In the genomic region with DNA sequence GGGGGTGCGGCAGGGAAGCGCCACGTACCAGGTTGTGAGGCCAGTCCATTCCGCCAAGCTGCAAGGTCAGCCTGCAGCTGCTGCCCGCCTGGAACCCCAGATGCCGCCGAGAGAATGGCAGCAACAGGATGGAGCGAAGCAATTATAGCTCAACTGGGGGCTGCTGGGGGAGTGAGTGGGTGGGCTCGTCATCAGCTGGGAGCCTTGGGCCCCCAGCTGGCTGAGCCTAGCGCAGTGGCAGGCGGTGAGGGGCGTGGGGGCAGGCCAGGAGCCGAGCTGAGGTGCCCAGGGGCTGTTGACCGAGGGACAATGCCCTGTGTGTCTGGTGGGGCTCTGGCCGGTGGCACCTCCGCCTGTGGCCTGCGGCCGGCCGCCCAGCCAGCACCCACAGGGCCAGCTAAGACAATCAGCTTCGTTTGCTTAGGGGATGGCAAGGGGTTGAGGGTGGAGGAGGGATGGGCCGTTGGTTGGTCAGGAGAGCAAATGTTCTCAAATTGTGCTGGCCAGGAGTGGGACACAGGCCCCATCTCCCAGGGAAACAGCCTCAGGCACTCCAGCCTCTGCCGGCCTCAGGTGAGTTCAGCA, we compare ENCODE assay signal across 1 cellular context.
TF ChIP-seq lines count a peak whose summit lies in the region.

A gene with protein sequence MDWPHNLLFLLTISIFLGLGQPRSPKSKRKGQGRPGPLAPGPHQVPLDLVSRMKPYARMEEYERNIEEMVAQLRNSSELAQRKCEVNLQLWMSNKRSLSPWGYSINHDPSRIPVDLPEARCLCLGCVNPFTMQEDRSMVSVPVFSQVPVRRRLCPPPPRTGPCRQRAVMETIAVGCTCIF (minus strand): TSS at position 116 of the 585 bp plus-strand sequence. CDS start 67 bp downstream, at position 49.

TF ChIP-seq in GM23338, 12 proteins besides CTCF, POLR2A, EP300 and RAD21 (continued from another document):
- TF ChIP-seq, protein P1, sequence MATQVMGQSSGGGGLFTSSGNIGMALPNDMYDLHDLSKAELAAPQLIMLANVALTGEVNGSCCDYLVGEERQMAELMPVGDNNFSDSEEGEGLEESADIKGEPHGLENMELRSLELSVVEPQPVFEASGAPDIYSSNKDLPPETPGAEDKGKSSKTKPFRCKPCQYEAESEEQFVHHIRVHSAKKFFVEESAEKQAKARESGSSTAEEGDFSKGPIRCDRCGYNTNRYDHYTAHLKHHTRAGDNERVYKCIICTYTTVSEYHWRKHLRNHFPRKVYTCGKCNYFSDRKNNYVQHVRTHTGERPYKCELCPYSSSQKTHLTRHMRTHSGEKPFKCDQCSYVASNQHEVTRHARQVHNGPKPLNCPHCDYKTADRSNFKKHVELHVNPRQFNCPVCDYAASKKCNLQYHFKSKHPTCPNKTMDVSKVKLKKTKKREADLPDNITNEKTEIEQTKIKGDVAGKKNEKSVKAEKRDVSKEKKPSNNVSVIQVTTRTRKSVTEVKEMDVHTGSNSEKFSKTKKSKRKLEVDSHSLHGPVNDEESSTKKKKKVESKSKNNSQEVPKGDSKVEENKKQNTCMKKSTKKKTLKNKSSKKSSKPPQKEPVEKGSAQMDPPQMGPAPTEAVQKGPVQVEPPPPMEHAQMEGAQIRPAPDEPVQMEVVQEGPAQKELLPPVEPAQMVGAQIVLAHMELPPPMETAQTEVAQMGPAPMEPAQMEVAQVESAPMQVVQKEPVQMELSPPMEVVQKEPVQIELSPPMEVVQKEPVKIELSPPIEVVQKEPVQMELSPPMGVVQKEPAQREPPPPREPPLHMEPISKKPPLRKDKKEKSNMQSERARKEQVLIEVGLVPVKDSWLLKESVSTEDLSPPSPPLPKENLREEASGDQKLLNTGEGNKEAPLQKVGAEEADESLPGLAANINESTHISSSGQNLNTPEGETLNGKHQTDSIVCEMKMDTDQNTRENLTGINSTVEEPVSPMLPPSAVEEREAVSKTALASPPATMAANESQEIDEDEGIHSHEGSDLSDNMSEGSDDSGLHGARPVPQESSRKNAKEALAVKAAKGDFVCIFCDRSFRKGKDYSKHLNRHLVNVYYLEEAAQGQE (IDR thresholded peaks at IDR 0.05; ENCODE audit: unreplicated experiment) = no peak
- TF ChIP-seq POLR2AphosphoS5 (IDR thresholded peaks at IDR 0.05; ENCODE audit: low read depth) = no peak
- no peak for TF ChIP-seq ZNF331 (CRISPR knock-in tag; IDR thresholded peaks at IDR 0.05; ENCODE audit: low read depth)
- no peak for TF ChIP-seq JUNB (IDR thresholded peaks at IDR 0.05; ENCODE audit: unreplicated experiment)
- TF ChIP-seq ZNF114 (CRISPR knock-in tag; IDR thresholded peaks at IDR 0.05) = no peak
- TF ChIP-seq, protein P2, sequence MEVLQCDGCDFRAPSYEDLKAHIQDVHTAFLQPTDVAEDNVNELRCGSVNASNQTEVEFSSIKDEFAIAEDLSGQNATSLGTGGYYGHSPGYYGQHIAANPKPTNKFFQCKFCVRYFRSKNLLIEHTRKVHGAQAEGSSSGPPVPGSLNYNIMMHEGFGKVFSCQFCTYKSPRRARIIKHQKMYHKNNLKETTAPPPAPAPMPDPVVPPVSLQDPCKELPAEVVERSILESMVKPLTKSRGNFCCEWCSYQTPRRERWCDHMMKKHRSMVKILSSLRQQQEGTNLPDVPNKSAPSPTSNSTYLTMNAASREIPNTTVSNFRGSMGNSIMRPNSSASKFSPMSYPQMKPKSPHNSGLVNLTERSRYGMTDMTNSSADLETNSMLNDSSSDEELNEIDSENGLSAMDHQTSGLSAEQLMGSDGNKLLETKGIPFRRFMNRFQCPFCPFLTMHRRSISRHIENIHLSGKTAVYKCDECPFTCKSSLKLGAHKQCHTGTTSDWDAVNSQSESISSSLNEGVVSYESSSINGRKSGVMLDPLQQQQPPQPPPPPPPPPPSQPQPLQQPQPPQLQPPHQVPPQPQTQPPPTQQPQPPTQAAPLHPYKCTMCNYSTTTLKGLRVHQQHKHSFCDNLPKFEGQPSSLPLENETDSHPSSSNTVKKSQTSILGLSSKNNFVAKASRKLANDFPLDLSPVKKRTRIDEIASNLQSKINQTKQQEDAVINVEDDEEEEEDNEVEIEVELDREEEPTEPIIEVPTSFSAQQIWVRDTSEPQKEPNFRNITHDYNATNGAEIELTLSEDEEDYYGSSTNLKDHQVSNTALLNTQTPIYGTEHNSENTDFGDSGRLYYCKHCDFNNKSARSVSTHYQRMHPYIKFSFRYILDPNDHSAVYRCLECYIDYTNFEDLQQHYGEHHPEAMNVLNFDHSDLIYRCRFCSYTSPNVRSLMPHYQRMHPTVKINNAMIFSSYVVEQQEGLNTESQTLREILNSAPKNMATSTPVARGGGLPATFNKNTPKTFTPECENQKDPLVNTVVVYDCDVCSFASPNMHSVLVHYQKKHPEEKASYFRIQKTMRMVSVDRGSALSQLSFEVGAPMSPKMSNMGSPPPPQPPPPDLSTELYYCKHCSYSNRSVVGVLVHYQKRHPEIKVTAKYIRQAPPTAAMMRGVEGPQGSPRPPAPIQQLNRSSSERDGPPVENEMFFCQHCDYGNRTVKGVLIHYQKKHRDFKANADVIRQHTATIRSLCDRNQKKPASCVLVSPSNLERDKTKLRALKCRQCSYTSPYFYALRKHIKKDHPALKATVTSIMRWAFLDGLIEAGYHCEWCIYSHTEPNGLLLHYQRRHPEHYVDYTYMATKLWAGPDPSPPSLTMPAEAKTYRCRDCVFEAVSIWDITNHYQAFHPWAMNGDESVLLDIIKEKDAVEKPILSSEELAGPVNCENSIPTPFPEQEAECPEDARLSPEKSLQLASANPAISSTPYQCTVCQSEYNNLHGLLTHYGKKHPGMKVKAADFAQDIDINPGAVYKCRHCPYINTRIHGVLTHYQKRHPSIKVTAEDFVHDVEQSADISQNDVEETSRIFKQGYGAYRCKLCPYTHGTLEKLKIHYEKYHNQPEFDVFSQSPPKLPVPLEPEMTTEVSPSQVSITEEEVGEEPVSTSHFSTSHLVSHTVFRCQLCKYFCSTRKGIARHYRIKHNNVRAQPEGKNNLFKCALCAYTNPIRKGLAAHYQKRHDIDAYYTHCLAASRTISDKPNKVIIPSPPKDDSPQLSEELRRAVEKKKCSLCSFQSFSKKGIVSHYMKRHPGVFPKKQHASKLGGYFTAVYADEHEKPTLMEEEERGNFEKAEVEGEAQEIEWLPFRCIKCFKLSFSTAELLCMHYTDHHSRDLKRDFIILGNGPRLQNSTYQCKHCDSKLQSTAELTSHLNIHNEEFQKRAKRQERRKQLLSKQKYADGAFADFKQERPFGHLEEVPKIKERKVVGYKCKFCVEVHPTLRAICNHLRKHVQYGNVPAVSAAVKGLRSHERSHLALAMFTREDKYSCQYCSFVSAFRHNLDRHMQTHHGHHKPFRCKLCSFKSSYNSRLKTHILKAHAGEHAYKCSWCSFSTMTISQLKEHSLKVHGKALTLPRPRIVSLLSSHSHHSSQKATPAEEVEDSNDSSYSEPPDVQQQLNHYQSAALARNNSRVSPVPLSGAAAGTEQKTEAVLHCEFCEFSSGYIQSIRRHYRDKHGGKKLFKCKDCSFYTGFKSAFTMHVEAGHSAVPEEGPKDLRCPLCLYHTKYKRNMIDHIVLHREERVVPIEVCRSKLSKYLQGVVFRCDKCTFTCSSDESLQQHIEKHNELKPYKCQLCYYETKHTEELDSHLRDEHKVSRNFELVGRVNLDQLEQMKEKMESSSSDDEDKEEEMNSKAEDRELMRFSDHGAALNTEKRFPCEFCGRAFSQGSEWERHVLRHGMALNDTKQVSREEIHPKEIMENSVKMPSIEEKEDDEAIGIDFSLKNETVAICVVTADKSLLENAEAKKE (CRISPR knock-in tag; IDR thresholded peaks at IDR 0.05) = no peak
- TF ChIP-seq STAT1 (IDR thresholded peaks at IDR 0.05; ENCODE audit: unreplicated experiment) = no peak
- TF ChIP-seq NANOG (IDR thresholded peaks at IDR 0.05; ENCODE audit: borderline replicate concordance) = no peak
- no peak for TF ChIP-seq EZH2phosphoT487 (IDR thresholded peaks at IDR 0.05; ENCODE audit: unreplicated experiment)
